17 cellular contexts compared by ENCODE assay signal in the genomic region with DNA sequence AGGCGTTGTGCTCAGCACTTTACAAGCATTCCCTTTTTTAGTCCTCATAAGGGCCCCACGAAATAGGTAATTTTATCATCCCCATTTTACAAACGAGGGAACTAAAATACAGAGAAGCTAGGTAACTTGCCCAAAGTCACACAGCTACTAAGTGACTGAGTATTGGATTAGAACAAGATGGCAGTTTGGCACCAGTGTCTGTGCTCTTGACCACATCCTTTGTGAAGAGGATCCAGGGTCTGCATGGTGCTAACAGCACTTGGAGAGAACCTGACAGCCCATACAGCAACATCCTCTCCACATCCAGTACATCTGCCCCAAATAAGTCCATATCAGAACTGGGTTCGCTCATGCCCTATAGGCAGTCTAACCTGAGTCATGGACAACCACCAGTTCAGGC. TPM values are rescaled to one million over a fixed set of nuclear protein-coding genes. Genes with fewer than 3 reads are reported as not detected.
DNase-seq lines count a peak whose midpoint lies in the region; ATAC-seq, FAIRE-seq and TF ChIP-seq lines count a peak whose summit lies in the region.
"Had no signal": no experiment of that assay in that cellular context is flagged by ENCODE, and none has a peak within 500 bp of the region (broad histone marks: within the 10 kb centered on the region; RNA-seq: fewer than 3 reads in every experiment).

No MANE protein-coding gene starts in this region.

- H3K36me3 Mint-ChIP-seq in activated CD4-positive, alpha-beta T cell treated with anti-CD3 and anti-CD28 coated beads, Interleukin-2, amount 10 ng/mL, durations not matched to agents 7 days and 5 days (ENCODE audit: low read depth), result peaks cover 16% of the 10 kb centered on the region
- peaks cover 14% of the 10 kb centered on the region for H3K36me3 Mint-ChIP-seq in GM23338 (ENCODE audit: low read depth)
- H3K36me3 Mint-ChIP-seq in CD4-positive, alpha-beta T cell (ENCODE audit: low read depth), result peaks cover 13% of the 10 kb centered on the region

- H3K4me1 ChIP-seq in GM23338 (ENCODE audit: insufficient read depth) (no peaks in the 10 kb centered on the region), prostate gland (replicated peaks) (peaks cover 14% of the 10 kb centered on the region), HepG2 (ENCODE audit: insufficient read depth, low read length) (peaks cover 48% of the 10 kb centered on the region)

- 43% methylated on average over 4 of the region's 4 CpGs for WGBS in prostate gland
- 48% methylated on average over 4 of the region's 4 CpGs for WGBS in HepG2 (ENCODE audit: low lambda C conversion rate)

- H3K9me3 Mint-ChIP-seq in activated CD4-positive, alpha-beta T cell treated with anti-CD3 and anti-CD28 coated beads, Interleukin-2, amount 10 ng/mL, durations not matched to agents 7 days and 5 days, result no peaks in the 10 kb centered on the region
- H3K9me3 Mint-ChIP-seq in GM23338, result no peaks in the 10 kb centered on the region; the same call in 2 of the 3 replicates
- H3K9me3 Mint-ChIP-seq in CD4-positive, alpha-beta T cell, result no peaks in the 10 kb centered on the region
- H3K9me3 Mint-ChIP-seq: CD4-positive, CD25-positive, alpha-beta regulatory T cell; H9; nephron progenitor cell; T-helper 2 cell treated with Interferon-gamma antibody and Interleukin-4, amounts not matched to agents 5 μg/mL and 100 μg/mL, for 36 hours had no signal

- peaks cover 19% of the 10 kb centered on the region for H3K4me1 Mint-ChIP-seq in activated CD4-positive, alpha-beta T cell treated with anti-CD3 and anti-CD28 coated beads, Interleukin-2, amount 10 ng/mL, durations not matched to agents 7 days and 5 days
- H3K4me1 Mint-ChIP-seq in GM23338, result no peaks in the 10 kb centered on the region
- no peaks in the 10 kb centered on the region for H3K4me1 Mint-ChIP-seq in CD4-positive, alpha-beta T cell (ENCODE audit: low read depth)

- TF ChIP-seq EP300 in HepG2 (IDR thresholded peaks at IDR 0.05; ENCODE audit: low read depth in 2 of 2, low read length in 2 of 2), result no peak
- TF ChIP-seq EP300 in HepG2 (CRISPR knock-in tag; IDR thresholded peaks at IDR 0.05; ENCODE audit: borderline replicate concordance), result no peak

- no TSS peak for BruUV-seq in HepG2 (replicated peaks; lab: Mats Ljungman, UMichigan)

- H3K4me2 ChIP-seq in GM23338, result no peak overlapping the region
- H3K4me2 ChIP-seq in HepG2 (ENCODE audit: low read depth, low read length), result no peak overlapping the region

- POLR2A ChIA-PET in activated CD4-positive, alpha-beta T cell treated with anti-CD3 and anti-CD28 coated beads, Interleukin-2, amount 10 ng/mL, durations not matched to agents 7 days and 5 days (lab: Charles Lee), result interaction anchor here (0.5 kb wide), 1 partner anchor 28 kb away, joined by 3 read pairs; no protein-coding TSS in a partner anchor
- POLR2A ChIA-PET in CD4-positive, alpha-beta T cell (lab: Charles Lee), result interaction anchor here (1.0 to 2.0 kb wide), 4 partner anchors 235 to 458 kb away, joined by 3 to 8 read pairs (median 6); no protein-coding TSS in a partner anchor
- POLR2A ChIA-PET in HepG2 (lab: Yijun Ruan, JAX), result interaction anchor here (1.2 kb wide), 1 partner anchor 316 kb away, joined by 3 read pairs; no protein-coding TSS in a partner anchor

- no peak overlapping the region for H3K4me3 Mint-ChIP-seq in activated CD4-positive, alpha-beta T cell treated with anti-CD3 and anti-CD28 coated beads, Interleukin-2, amount 10 ng/mL, durations not matched to agents 7 days and 5 days
- H3K4me3 Mint-ChIP-seq in GM23338, result no peak overlapping the region
- no peak overlapping the region for H3K4me3 Mint-ChIP-seq in CD4-positive, alpha-beta T cell
- H3K4me3 Mint-ChIP-seq: activated CD4-positive, alpha-beta T cell treated with anti-CD3 and anti-CD28 coated beads for 36 hours; CD4-positive, CD25-positive, alpha-beta regulatory T cell; nephron progenitor cell; T-helper 2 cell treated with Interferon-gamma antibody and Interleukin-4, amounts not matched to agents 5 μg/mL and 100 μg/mL, for 36 hours had no signal

- DNase-seq in activated CD4-positive, alpha-beta T cell treated with anti-CD3 and anti-CD28 coated beads, Interleukin-2, amount 10 ng/mL, durations not matched to agents 7 days and 5 days, result no peak
- no peak for DNase-seq in activated CD4-positive, alpha-beta T cell treated with anti-CD3 and anti-CD28 coated beads, Interleukin-2, amount 50 U/mL, for 1 hour
- no peak for DNase-seq in GM23338 (ENCODE audit: low spot score)
- DNase-seq in prostate gland (ENCODE audit: low spot score), result no peak
- no peak for DNase-seq in CD4-positive, alpha-beta T cell
- DNase-seq in HepG2 (ENCODE audit: low spot score), result no peak
- no peak for DNase-seq in DMS79 (lab: John Stamatoyannopoulos, UW)
- DNase-seq: 8988T had no signal

- CTCF ChIA-PET in activated CD4-positive, alpha-beta T cell treated with anti-CD3 and anti-CD28 coated beads, Interleukin-2, amount 10 ng/mL, durations not matched to agents 7 days and 5 days (lab: Charles Lee), result interaction anchor here (0.5 to 5.5 kb wide), 25 partner anchors 8 to 585 kb away, joined by 3 to 30 read pairs (median 4); a partner anchor contains a TSS
- CTCF ChIA-PET in CD4-positive, alpha-beta T cell (lab: Charles Lee), result interaction anchor here (1.2 to 3.2 kb wide), 18 partner anchors 13 to 458 kb away, joined by 3 to 24 read pairs (median 4); a partner anchor contains a TSS
- CTCF ChIA-PET in HepG2 (lab: Yijun Ruan, JAX; ENCODE audit: low intra/inter-chr PET ratio, low total read pairs), result interaction anchor here (1.3 to 3.8 kb wide), 6 partner anchors 21 to 458 kb away, joined by 3 to 31 read pairs (median 4); no protein-coding TSS in a partner anchor

- in situ Hi-C loops in HepG2 (cut with HindIII; ENCODE audit: extremely low pct_ligation_motif_present, low pct_unique_long_range_greater_than_20kb), result loop anchor here (5.0 kb wide), 2 partner anchors 316 to 456 kb away; no protein-coding TSS in a partner anchor

- FAIRE-seq in HepG2 (lab: Jason Lieb, UNC), result no peak

- H3K27ac Mint-ChIP-seq in activated CD4-positive, alpha-beta T cell treated with anti-CD3 and anti-CD28 coated beads, Interleukin-2, amount 10 ng/mL, durations not matched to agents 7 days and 5 days, result peak overlapping the region; percentile 13
- H3K27ac Mint-ChIP-seq in GM23338, result no peak overlapping the region
- no peak overlapping the region for H3K27ac Mint-ChIP-seq in CD4-positive, alpha-beta T cell
- H3K27ac Mint-ChIP-seq: activated CD4-positive, alpha-beta T cell treated with anti-CD3 and anti-CD28 coated beads for 36 hours; H9; nephron progenitor cell; T-helper 2 cell treated with Interferon-gamma antibody and Interleukin-4, amounts not matched to agents 5 μg/mL and 100 μg/mL, for 36 hours had no signal

- no peaks in the 10 kb centered on the region; the same call in 1 of the 2 replicates for H3F3A ChIP-seq in GM23338 (replicated peaks; ENCODE audit: low read depth)

- H4K20me1 ChIP-seq in GM23338 (replicated peaks; ENCODE audit: insufficient read depth) (no peaks in the 10 kb centered on the region), HepG2 (ENCODE audit: insufficient read depth, low read length) (no peaks in the 10 kb centered on the region)

- H3K36me3 ChIP-seq in GM23338 (ENCODE audit: insufficient read depth), result peaks cover 8% of the 10 kb centered on the region; the same call in 1 of the 2 replicates
- H3K36me3 ChIP-seq in prostate gland, result no peaks in the 10 kb centered on the region
- peaks cover 3 to 4% of the 10 kb centered on the region in 2 experiments; a peak in 2 of 5 replicates for H3K36me3 ChIP-seq in HepG2 (replicated peaks in 1 of 2; ENCODE audit: control insufficient read depth in 1 of 2, insufficient read depth in 2 of 2, low read length in 2 of 2)

- no peak for ATAC-seq in GM23338
- no peak for ATAC-seq in CD4-positive, alpha-beta T cell (ENCODE audit: poor library complexity)
- ATAC-seq in HepG2, result no peak

- no peaks in the 10 kb centered on the region for H3K27me3 Mint-ChIP-seq in activated CD4-positive, alpha-beta T cell treated with anti-CD3 and anti-CD28 coated beads, Interleukin-2, amount 10 ng/mL, durations not matched to agents 7 days and 5 days
- H3K27me3 Mint-ChIP-seq in GM23338 (ENCODE audit: insufficient read depth, low read depth, poor library complexity), result peaks cover 5% of the 10 kb centered on the region
- H3K27me3 Mint-ChIP-seq in CD4-positive, alpha-beta T cell, result no peaks in the 10 kb centered on the region
- H3K27me3 Mint-ChIP-seq: activated CD4-positive, alpha-beta T cell treated with anti-CD3 and anti-CD28 coated beads for 36 hours; CD4-positive, CD25-positive, alpha-beta regulatory T cell had no signal

- no peak for TF ChIP-seq POLR2A in prostate gland (IDR thresholded peaks at IDR 0.05)
- TF ChIP-seq POLR2A in HepG2 (IDR thresholded peaks at IDR 0.05; ENCODE audit: insufficient read depth in 1 of 2, low read depth in 2 of 2, low read length in 2 of 2), result no peak

- intact Hi-C loops in prostate gland (cut with DNase I), result loop anchor here (5.0 to 10.0 kb wide), 3 partner anchors 316 to 573 kb away; no protein-coding TSS in a partner anchor
- intact Hi-C loops in CD4-positive, alpha-beta T cell (cut with DNase I, micrococcal nuclease), result loop anchor here (5.0 to 10.0 kb wide), 5 partner anchors 121 to 783 kb away; a partner anchor contains a TSS
- intact Hi-C loops in HepG2 (cut with micrococcal nuclease; ENCODE audit: unreplicated experiment), result loop anchor here (5.0 kb wide), 2 partner anchors 121 to 456 kb away; no protein-coding TSS in a partner anchor

- peak overlapping the region; percentile 75 for H2AFZ ChIP-seq in GM23338
- H2AFZ ChIP-seq in HepG2 (ENCODE audit: low read length), result no peak overlapping the region

- no peak for TF ChIP-seq RAD21 in HepG2 (CRISPR knock-in tag; IDR thresholded peaks at IDR 0.05)

- H3K27ac ChIP-seq in GM23338 (ENCODE audit: low read depth) (no peak overlapping the region), VCaP (peak overlapping the region; percentile 99), prostate gland (peak overlapping the region; percentile 44 to 49), HepG2 (ENCODE audit: extremely low read length, insufficient read depth, low read length) (no peak overlapping the region)
- no peak overlapping the region for H3K27ac ChIP-seq in CD4-positive, alpha-beta T cell (ENCODE audit: low read depth, low read length)
- H3K27ac ChIP-seq: suprapubic skin, upper lobe of left lung had no signal

- no peaks in the 10 kb centered on the region for H3K9me2 ChIP-seq in GM23338 (ENCODE audit: insufficient read depth)

- H3K79me2 ChIP-seq in GM23338 (replicated peaks; ENCODE audit: insufficient read depth) (no peaks in the 10 kb centered on the region), HepG2 (ENCODE audit: insufficient read depth, low read length) (no peaks in the 10 kb centered on the region)

- H3K9ac ChIP-seq in HepG2 (ENCODE audit: insufficient read depth, low read depth, low read length), result no peak overlapping the region

- H3K27me3 ChIP-seq in GM23338 (ENCODE audit: insufficient read depth) (no peaks in the 10 kb centered on the region), prostate gland (replicated peaks; ENCODE audit: insufficient read depth) (no peaks in the 10 kb centered on the region), HepG2 (ENCODE audit: control insufficient read depth in 1 of 2, insufficient read depth in 2 of 2, low read length in 2 of 2) (no peaks in the 10 kb centered on the region)
- H3K27me3 ChIP-seq in CD4-positive, alpha-beta T cell (ENCODE audit: control insufficient read depth, insufficient read depth, low read length), result no peaks in the 10 kb centered on the region
- H3K27me3 ChIP-seq: suprapubic skin, upper lobe of left lung had no signal

- H3K9me3 ChIP-seq in prostate gland (no peaks in the 10 kb centered on the region), HepG2 (ENCODE audit: low read length) (no peaks in the 10 kb centered on the region)
- no peaks in the 10 kb centered on the region for H3K9me3 ChIP-seq in CD4-positive, alpha-beta T cell (ENCODE audit: control insufficient read depth, low read length)
- H3K9me3 ChIP-seq: suprapubic skin, upper lobe of left lung had no signal

- no peak overlapping the region for H3K4me3 ChIP-seq in GM23338
- H3K4me3 ChIP-seq in prostate gland, result no peak overlapping the region
- no peak overlapping the region for H3K4me3 ChIP-seq in HepG2 (replicated peaks in 1 of 3; ENCODE audit: insufficient read depth in 1 of 3, low read depth in 2 of 3, low read length in 3 of 3)
- H3K4me3 ChIP-seq: lung, suprapubic skin, upper lobe of left lung had no signal

- no peak for TF ChIP-seq CTCF in GM23338 (conservative IDR thresholded peaks at IDR 0.05; ENCODE audit: low read depth in 2 of 2)
- no peak for TF ChIP-seq CTCF in VCaP (conservative IDR thresholded peaks at IDR 0.05)
- TF ChIP-seq CTCF in prostate gland (IDR thresholded peaks at IDR 0.05), result no peak
- no peak for TF ChIP-seq CTCF in CD4-positive, alpha-beta T cell (IDR thresholded peaks at IDR 0.05)
- no peak for TF ChIP-seq CTCF in HepG2 (CRISPR knock-in tag; IDR thresholded peaks at IDR 0.05)

RNA-seq across cellular contexts. Expression of a gene that starts 21.8 kb away (rescaled TPM):
- under 1 TPM; 0.83 to 0.87 TPM for total RNA-seq in activated CD4-positive, alpha-beta T cell treated with anti-CD3 and anti-CD28 coated beads, Interleukin-2, amount 10 ng/mL, durations not matched to agents 7 days and 5 days
- 3.1 and 3.9 TPM in 2 replicates for total RNA-seq in GM23338 (2014; rRNA removed; shearing (Covaris generic))
- polyA plus RNA-seq in GM23338 (2016; fragmentation: Nextera tagmentation; extraction: Ambion mirVana) (1.6 and 2.2 TPM in 2 replicates), HepG2 (2011; rRNA removed) (0.63 and 1.3 TPM in 2 replicates)
- total RNA-seq in prostate gland (10 to 100 TPM; 13.8 to 40.4 TPM), HepG2 (2016; rRNA removed; fragmentation: Illumina TruSeq; extraction: Trizol) (0.14 and 0.33 TPM in 2 replicates)
- 1 to 10 TPM; 1.3 to 1.6 TPM for total RNA-seq in CD4-positive, alpha-beta T cell
- total RNA-seq in HepG2 (2016; cell fraction: cytosol; rRNA removed; fragmentation: Illumina TruSeq; extraction: Trizol; ENCODE audit: low read depth), result not detected in 2 replicates
- 0.09 TPM in 1 of 2 replicates, not detected in the other for total RNA-seq in HepG2 (2016; cell fraction: insoluble cytoplasmic fraction; rRNA removed; fragmentation: Illumina TruSeq; extraction: Trizol)
- not detected in 2 replicates for total RNA-seq in HepG2 (2016; cell fraction: membrane; rRNA removed; fragmentation: Illumina TruSeq; extraction: Trizol)
- not detected in 2 replicates for total RNA-seq in HepG2 (2016; cell fraction: nucleus; rRNA removed; fragmentation: Illumina TruSeq; extraction: Trizol)
- 0.43 and 1.0 TPM in 2 replicates for polyA plus RNA-seq in HepG2 (2011; cell fraction: cytosol; rRNA removed)
- 1.5 and 4.0 TPM in 2 replicates for polyA plus RNA-seq in HepG2 (2011; cell fraction: nucleus; rRNA removed)
- polyA plus RNA-seq in HepG2 (2012), result 1.0 and 1.1 TPM in 2 replicates
- not detected in 2 replicates for polyA plus RNA-seq in HepG2 (2016; cell fraction: cytosol; fragmentation: Illumina TruSeq; extraction: Trizol; ENCODE audit: low read depth)
- polyA plus RNA-seq in HepG2 (2016; cell fraction: insoluble cytoplasmic fraction; fragmentation: Illumina TruSeq; extraction: Trizol; ENCODE audit: low read depth), result 0.14 TPM in 1 of 2 replicates, not detected in the other
- polyA plus RNA-seq in HepG2 (2016; cell fraction: membrane; fragmentation: Illumina TruSeq; extraction: Trizol; ENCODE audit: low read depth), result not detected in 2 replicates
- polyA plus RNA-seq in HepG2 (2016; cell fraction: nucleus; fragmentation: Illumina TruSeq; extraction: Trizol; ENCODE audit: insufficient read depth, low read depth), result 0.13 and 0.64 TPM in 2 replicates
- polyA minus RNA-seq in HepG2 (2011; rRNA and poly(A)+ RNA removed; ENCODE audit: low replicate concordance), result 0.74 and 9.0 TPM in 2 replicates
- 0.69 and 0.97 TPM in 2 replicates for polyA minus RNA-seq in HepG2 (2011; cell fraction: cytosol; rRNA and poly(A)+ RNA removed)
- polyA minus RNA-seq in HepG2 (2011; cell fraction: nucleus; rRNA and poly(A)+ RNA removed), result 1.5 and 2.6 TPM in 2 replicates
- polyA plus RNA-seq: CD4-positive, CD25-positive, alpha-beta regulatory T cell had no signal

RNA-seq across cellular contexts. Expression of a gene that starts 25.5 kb away (rescaled TPM):
- 10 to 100 TPM; 67.3 to 77.7 TPM for total RNA-seq in activated CD4-positive, alpha-beta T cell treated with anti-CD3 and anti-CD28 coated beads, Interleukin-2, amount 10 ng/mL, durations not matched to agents 7 days and 5 days
- 132 and 199 TPM in 2 replicates for total RNA-seq in GM23338 (2014; rRNA removed; shearing (Covaris generic))
- polyA plus RNA-seq in GM23338 (2016; fragmentation: Nextera tagmentation; extraction: Ambion mirVana) (318 and 366 TPM in 2 replicates), HepG2 (2011; rRNA removed) (60.7 and 83.0 TPM in 2 replicates)
- total RNA-seq in prostate gland (100 to 1,000 TPM in 1 of 2 donors, 10 to 100 TPM in 1; 47.2 to 133 TPM), HepG2 (2016; rRNA removed; fragmentation: Illumina TruSeq; extraction: Trizol) (100 and 114 TPM in 2 replicates)
- 10 to 100 TPM; 10.9 to 12.2 TPM for total RNA-seq in CD4-positive, alpha-beta T cell
- 117 and 120 TPM in 2 replicates for total RNA-seq in HepG2 (2016; cell fraction: cytosol; rRNA removed; fragmentation: Illumina TruSeq; extraction: Trizol; ENCODE audit: low read depth)
- total RNA-seq in HepG2 (2016; cell fraction: insoluble cytoplasmic fraction; rRNA removed; fragmentation: Illumina TruSeq; extraction: Trizol), result 104 and 128 TPM in 2 replicates
- 188 and 189 TPM in 2 replicates for total RNA-seq in HepG2 (2016; cell fraction: membrane; rRNA removed; fragmentation: Illumina TruSeq; extraction: Trizol)
- total RNA-seq in HepG2 (2016; cell fraction: nucleus; rRNA removed; fragmentation: Illumina TruSeq; extraction: Trizol), result 45.9 and 47.2 TPM in 2 replicates
- 47.8 and 57.9 TPM in 2 replicates for polyA plus RNA-seq in HepG2 (2011; cell fraction: cytosol; rRNA removed)
- 10.1 and 17.2 TPM in 2 replicates for polyA plus RNA-seq in HepG2 (2011; cell fraction: nucleus; rRNA removed)
- polyA plus RNA-seq in HepG2 (2012), result 66.7 and 86.2 TPM in 2 replicates
- 136 and 156 TPM in 2 replicates for polyA plus RNA-seq in HepG2 (2016; cell fraction: cytosol; fragmentation: Illumina TruSeq; extraction: Trizol; ENCODE audit: low read depth)
- 144 and 157 TPM in 2 replicates for polyA plus RNA-seq in HepG2 (2016; cell fraction: insoluble cytoplasmic fraction; fragmentation: Illumina TruSeq; extraction: Trizol; ENCODE audit: low read depth)
- polyA plus RNA-seq in HepG2 (2016; cell fraction: membrane; fragmentation: Illumina TruSeq; extraction: Trizol; ENCODE audit: low read depth), result 185 and 196 TPM in 2 replicates
- 78.4 and 88.1 TPM in 2 replicates for polyA plus RNA-seq in HepG2 (2016; cell fraction: nucleus; fragmentation: Illumina TruSeq; extraction: Trizol; ENCODE audit: insufficient read depth, low read depth)
- polyA minus RNA-seq in HepG2 (2011; rRNA and poly(A)+ RNA removed; ENCODE audit: low replicate concordance), result 5.8 and 12.6 TPM in 2 replicates
- 13.1 and 13.5 TPM in 2 replicates for polyA minus RNA-seq in HepG2 (2011; cell fraction: cytosol; rRNA and poly(A)+ RNA removed)
- polyA minus RNA-seq in HepG2 (2011; cell fraction: nucleus; rRNA and poly(A)+ RNA removed), result 11.3 and 13.7 TPM in 2 replicates

RNA-seq across cellular contexts. Expression of a gene that starts 27.6 kb away (rescaled TPM):
- total RNA-seq in activated CD4-positive, alpha-beta T cell treated with anti-CD3 and anti-CD28 coated beads, Interleukin-2, amount 10 ng/mL, durations not matched to agents 7 days and 5 days, result 100 to 1,000 TPM; 122 to 125 TPM
- total RNA-seq in GM23338 (2014; rRNA removed; shearing (Covaris generic)), result 27.5 and 33.3 TPM in 2 replicates
- polyA plus RNA-seq in GM23338 (2016; fragmentation: Nextera tagmentation; extraction: Ambion mirVana) (29.1 and 33.8 TPM in 2 replicates), HepG2 (2011; rRNA removed) (60.1 and 63.5 TPM in 2 replicates)
- total RNA-seq in prostate gland (100 to 1,000 TPM; 109 to 110 TPM), HepG2 (2016; rRNA removed; fragmentation: Illumina TruSeq; extraction: Trizol) (29.3 and 58.2 TPM in 2 replicates)
- total RNA-seq in CD4-positive, alpha-beta T cell, result 10 to 100 TPM; 57.0 to 61.1 TPM
- total RNA-seq in HepG2 (2016; cell fraction: cytosol; rRNA removed; fragmentation: Illumina TruSeq; extraction: Trizol; ENCODE audit: low read depth), result 12.4 and 14.5 TPM in 2 replicates
- total RNA-seq in HepG2 (2016; cell fraction: insoluble cytoplasmic fraction; rRNA removed; fragmentation: Illumina TruSeq; extraction: Trizol), result 28.7 and 54.5 TPM in 2 replicates
- 20.0 and 22.0 TPM in 2 replicates for total RNA-seq in HepG2 (2016; cell fraction: membrane; rRNA removed; fragmentation: Illumina TruSeq; extraction: Trizol)
- total RNA-seq in HepG2 (2016; cell fraction: nucleus; rRNA removed; fragmentation: Illumina TruSeq; extraction: Trizol), result 37.1 and 41.6 TPM in 2 replicates
- polyA plus RNA-seq in HepG2 (2011; cell fraction: cytosol; rRNA removed), result 48.1 and 49.3 TPM in 2 replicates
- polyA plus RNA-seq in HepG2 (2011; cell fraction: nucleus; rRNA removed), result 116 and 118 TPM in 2 replicates
- polyA plus RNA-seq in HepG2 (2012), result 46.7 and 52.1 TPM in 2 replicates
- 14.2 and 16.4 TPM in 2 replicates for polyA plus RNA-seq in HepG2 (2016; cell fraction: cytosol; fragmentation: Illumina TruSeq; extraction: Trizol; ENCODE audit: low read depth)
- polyA plus RNA-seq in HepG2 (2016; cell fraction: insoluble cytoplasmic fraction; fragmentation: Illumina TruSeq; extraction: Trizol; ENCODE audit: low read depth), result 117 and 119 TPM in 2 replicates
- 22.7 and 27.4 TPM in 2 replicates for polyA plus RNA-seq in HepG2 (2016; cell fraction: membrane; fragmentation: Illumina TruSeq; extraction: Trizol; ENCODE audit: low read depth)
- 118 and 124 TPM in 2 replicates for polyA plus RNA-seq in HepG2 (2016; cell fraction: nucleus; fragmentation: Illumina TruSeq; extraction: Trizol; ENCODE audit: insufficient read depth, low read depth)
- polyA minus RNA-seq in HepG2 (2011; rRNA and poly(A)+ RNA removed; ENCODE audit: low replicate concordance), result 89.7 and 117 TPM in 2 replicates
- 36.7 and 43.3 TPM in 2 replicates for polyA minus RNA-seq in HepG2 (2011; cell fraction: cytosol; rRNA and poly(A)+ RNA removed)
- polyA minus RNA-seq in HepG2 (2011; cell fraction: nucleus; rRNA and poly(A)+ RNA removed), result 56.4 and 70.6 TPM in 2 replicates

Comparison
In these comparisons a context has a peak if more than half of its experiments do, and no peak if none do; other contexts are left out.
1. H3K27ac ChIP-seq: peak in VCaP (single experiment) and prostate gland (2 of 2); none in GM23338 (single experiment), CD4-positive, alpha-beta T cell (single experiment) and HepG2 (single experiment).